Comparison of ENCODE assay signal across 1 cellular context in the genomic region with DNA sequence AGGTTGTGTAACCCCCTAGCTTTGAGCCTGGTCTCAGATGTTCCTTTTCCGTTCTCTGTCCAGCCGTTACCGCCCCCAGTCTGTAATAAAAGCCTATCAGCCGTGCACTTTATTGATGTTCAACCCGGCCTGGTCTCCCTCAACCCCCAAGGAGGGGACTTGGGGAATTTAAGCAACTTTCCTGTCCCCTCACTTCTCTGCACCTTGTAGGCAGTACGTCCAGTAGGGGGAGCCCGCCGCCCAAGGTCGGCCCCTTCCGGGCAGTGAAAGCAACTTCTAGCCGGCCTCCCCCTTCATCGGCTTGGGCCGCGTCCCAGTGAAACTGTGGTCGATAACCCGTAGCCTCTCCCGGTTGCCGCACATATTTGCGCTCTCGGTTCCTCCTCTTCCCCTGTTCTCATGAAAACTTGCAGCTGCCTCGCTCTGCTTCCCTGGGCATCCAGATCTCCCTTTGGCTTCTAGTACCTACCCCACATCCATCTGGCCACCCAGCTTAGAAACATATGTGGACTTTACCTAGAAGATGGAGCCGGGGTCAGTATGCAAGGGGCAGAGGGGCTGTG.
TF ChIP-seq lines count a peak whose summit lies in the region.

No MANE protein-coding gene starts in this region.

TF ChIP-seq in SK-N-SH, 30 proteins besides CTCF, POLR2A, EP300 and RAD21:
- TF ChIP-seq YY1 (IDR thresholded peaks at IDR 0.05; ENCODE audit: low read depth) (no peak), SIN3A (IDR thresholded peaks at IDR 0.05; ENCODE audit: borderline replicate concordance, low read depth, low read length) (0 out of 2 replicates have a peak, but pooled peaks have one; percentile 6), RCOR1 (IDR thresholded peaks at IDR 0.05; ENCODE audit: low read length) (0 out of 2 replicates have a peak, but pooled peaks have one; percentile 22), MXI1 (IDR thresholded peaks at IDR 0.05; ENCODE audit: low read depth, low read length) (no peak; the same call in 1 of the 2 replicates), FOXJ3 (CRISPR knock-in tag; IDR thresholded peaks at IDR 0.05) (no peak), FOSL2 (IDR thresholded peaks at IDR 0.05; ENCODE audit: borderline replicate concordance, low read depth) (no peak; the same call in 1 of the 2 replicates), RXRA (IDR thresholded peaks at IDR 0.05; ENCODE audit: borderline replicate concordance, low read depth) (no peak), FOXM1 (IDR thresholded peaks at IDR 0.05; ENCODE audit: low read depth) (no peak), EZH2phosphoT487 (IDR thresholded peaks at IDR 0.05; ENCODE audit: borderline replicate concordance, low read depth) (no peak), GABPA (IDR thresholded peaks at IDR 0.05; ENCODE audit: low read depth) (0 out of 2 replicates have a peak, but pooled peaks have one; percentile 24), SMC3 (IDR thresholded peaks at IDR 0.05; ENCODE audit: low read depth, low read length) (peak; percentile 91), RFX5 (IDR thresholded peaks at IDR 0.05; ENCODE audit: low read length) (no peak), POLR2AphosphoS5 (IDR thresholded peaks at IDR 0.05; ENCODE audit: low read depth, low read length) (no peak), GATA2 (CRISPR knock-in tag; IDR thresholded peaks at IDR 0.05) (no peak), NFIC (IDR thresholded peaks at IDR 0.05; ENCODE audit: borderline replicate concordance) (peak; percentile 35; the same call in 1 of the 2 replicates), ELF1 (IDR thresholded peaks at IDR 0.05) (peak; percentile 69), TEAD4 (IDR thresholded peaks at IDR 0.05; ENCODE audit: borderline replicate concordance, insufficient read depth) (no peak), CHD2 (IDR thresholded peaks at IDR 0.05; ENCODE audit: low read length, partially characterized antibody) (peak; percentile 60)
- TF ChIP-seq, protein P1, sequence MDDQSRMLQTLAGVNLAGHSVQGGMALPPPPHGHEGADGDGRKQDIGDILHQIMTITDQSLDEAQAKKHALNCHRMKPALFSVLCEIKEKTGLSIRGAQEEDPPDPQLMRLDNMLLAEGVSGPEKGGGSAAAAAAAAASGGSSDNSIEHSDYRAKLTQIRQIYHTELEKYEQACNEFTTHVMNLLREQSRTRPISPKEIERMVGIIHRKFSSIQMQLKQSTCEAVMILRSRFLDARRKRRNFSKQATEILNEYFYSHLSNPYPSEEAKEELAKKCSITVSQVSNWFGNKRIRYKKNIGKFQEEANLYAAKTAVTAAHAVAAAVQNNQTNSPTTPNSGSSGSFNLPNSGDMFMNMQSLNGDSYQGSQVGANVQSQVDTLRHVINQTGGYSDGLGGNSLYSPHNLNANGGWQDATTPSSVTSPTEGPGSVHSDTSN (IDR thresholded peaks at IDR 0.05): no peak
- TF ChIP-seq, protein P2, sequence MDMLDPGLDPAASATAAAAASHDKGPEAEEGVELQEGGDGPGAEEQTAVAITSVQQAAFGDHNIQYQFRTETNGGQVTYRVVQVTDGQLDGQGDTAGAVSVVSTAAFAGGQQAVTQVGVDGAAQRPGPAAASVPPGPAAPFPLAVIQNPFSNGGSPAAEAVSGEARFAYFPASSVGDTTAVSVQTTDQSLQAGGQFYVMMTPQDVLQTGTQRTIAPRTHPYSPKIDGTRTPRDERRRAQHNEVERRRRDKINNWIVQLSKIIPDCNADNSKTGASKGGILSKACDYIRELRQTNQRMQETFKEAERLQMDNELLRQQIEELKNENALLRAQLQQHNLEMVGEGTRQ (IDR thresholded peaks at IDR 0.05; ENCODE audit: borderline replicate concordance, low read depth, low read length): no peak
- TF ChIP-seq, protein P3, sequence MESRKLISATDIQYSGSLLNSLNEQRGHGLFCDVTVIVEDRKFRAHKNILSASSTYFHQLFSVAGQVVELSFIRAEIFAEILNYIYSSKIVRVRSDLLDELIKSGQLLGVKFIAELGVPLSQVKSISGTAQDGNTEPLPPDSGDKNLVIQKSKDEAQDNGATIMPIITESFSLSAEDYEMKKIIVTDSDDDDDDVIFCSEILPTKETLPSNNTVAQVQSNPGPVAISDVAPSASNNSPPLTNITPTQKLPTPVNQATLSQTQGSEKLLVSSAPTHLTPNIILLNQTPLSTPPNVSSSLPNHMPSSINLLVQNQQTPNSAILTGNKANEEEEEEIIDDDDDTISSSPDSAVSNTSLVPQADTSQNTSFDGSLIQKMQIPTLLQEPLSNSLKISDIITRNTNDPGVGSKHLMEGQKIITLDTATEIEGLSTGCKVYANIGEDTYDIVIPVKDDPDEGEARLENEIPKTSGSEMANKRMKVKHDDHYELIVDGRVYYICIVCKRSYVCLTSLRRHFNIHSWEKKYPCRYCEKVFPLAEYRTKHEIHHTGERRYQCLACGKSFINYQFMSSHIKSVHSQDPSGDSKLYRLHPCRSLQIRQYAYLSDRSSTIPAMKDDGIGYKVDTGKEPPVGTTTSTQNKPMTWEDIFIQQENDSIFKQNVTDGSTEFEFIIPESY (IDR thresholded peaks at IDR 0.05; ENCODE audit: borderline replicate concordance, low read depth): no peak
- TF ChIP-seq, protein P4, sequence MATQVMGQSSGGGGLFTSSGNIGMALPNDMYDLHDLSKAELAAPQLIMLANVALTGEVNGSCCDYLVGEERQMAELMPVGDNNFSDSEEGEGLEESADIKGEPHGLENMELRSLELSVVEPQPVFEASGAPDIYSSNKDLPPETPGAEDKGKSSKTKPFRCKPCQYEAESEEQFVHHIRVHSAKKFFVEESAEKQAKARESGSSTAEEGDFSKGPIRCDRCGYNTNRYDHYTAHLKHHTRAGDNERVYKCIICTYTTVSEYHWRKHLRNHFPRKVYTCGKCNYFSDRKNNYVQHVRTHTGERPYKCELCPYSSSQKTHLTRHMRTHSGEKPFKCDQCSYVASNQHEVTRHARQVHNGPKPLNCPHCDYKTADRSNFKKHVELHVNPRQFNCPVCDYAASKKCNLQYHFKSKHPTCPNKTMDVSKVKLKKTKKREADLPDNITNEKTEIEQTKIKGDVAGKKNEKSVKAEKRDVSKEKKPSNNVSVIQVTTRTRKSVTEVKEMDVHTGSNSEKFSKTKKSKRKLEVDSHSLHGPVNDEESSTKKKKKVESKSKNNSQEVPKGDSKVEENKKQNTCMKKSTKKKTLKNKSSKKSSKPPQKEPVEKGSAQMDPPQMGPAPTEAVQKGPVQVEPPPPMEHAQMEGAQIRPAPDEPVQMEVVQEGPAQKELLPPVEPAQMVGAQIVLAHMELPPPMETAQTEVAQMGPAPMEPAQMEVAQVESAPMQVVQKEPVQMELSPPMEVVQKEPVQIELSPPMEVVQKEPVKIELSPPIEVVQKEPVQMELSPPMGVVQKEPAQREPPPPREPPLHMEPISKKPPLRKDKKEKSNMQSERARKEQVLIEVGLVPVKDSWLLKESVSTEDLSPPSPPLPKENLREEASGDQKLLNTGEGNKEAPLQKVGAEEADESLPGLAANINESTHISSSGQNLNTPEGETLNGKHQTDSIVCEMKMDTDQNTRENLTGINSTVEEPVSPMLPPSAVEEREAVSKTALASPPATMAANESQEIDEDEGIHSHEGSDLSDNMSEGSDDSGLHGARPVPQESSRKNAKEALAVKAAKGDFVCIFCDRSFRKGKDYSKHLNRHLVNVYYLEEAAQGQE (IDR thresholded peaks at IDR 0.05; ENCODE audit: low read depth, low read length): no peak
- TF ChIP-seq, protein P5, sequence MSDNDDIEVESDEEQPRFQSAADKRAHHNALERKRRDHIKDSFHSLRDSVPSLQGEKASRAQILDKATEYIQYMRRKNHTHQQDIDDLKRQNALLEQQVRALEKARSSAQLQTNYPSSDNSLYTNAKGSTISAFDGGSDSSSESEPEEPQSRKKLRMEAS (IDR thresholded peaks at IDR 0.05; ENCODE audit: low read depth): 0 out of 2 replicates have a peak, but pooled peaks have one; percentile 32
